ENCODE assay signal across 15 cellular contexts in the genomic region with DNA sequence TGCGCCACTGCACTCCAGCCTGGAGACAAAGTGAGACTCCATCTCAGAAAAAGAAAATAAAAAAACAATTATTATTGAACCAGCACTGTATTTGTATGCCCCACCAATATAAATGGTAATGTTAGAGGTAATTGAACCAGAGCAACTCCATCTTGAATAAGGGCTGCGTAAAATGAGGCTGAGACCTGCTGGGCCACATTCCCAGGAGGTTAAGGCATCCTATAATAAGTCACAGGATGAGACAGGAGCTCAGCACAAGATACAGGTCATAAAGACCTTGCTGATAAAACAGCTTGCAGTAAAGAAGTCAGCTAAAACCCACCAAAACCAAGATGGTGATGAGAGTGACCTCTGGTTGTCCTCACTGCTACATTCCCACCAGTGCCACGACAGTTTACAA. TPM values are rescaled to one million over a fixed set of nuclear protein-coding genes. Genes with fewer than 3 reads are reported as not detected.
"Had no signal": no experiment of that assay in that cellular context is flagged by ENCODE, and none has a peak within 500 bp of the region (broad histone marks: within the 10 kb centered on the region; RNA-seq: fewer than 3 reads in every experiment).

No MANE protein-coding gene starts in this region.

RNA-seq across cellular contexts. Expression of gene C12orf56, which starts 29.4 kb away (rescaled TPM):
- total RNA-seq: naive thymus-derived CD8-positive, alpha-beta T cell; natural killer cell; natural killer cell treated with Interleukin-12 subunit alpha and Interleukin-12 subunit beta and Interleukin-15 and Interleukin-18, amount 100 ng/mL, for 72 hours; occipital lobe; omental fat pad; ovary; pancreas; posterior vena cava; psoas muscle; right atrium auricular region; right cardiac atrium; right lobe of liver had no signal
- polyA plus RNA-seq: naive thymus-derived CD4-positive, alpha-beta T cell; neural cell; ovary; right cardiac atrium; small intestine had no signal
